ENCODE assay signal across 34 cellular contexts in the genomic region with DNA sequence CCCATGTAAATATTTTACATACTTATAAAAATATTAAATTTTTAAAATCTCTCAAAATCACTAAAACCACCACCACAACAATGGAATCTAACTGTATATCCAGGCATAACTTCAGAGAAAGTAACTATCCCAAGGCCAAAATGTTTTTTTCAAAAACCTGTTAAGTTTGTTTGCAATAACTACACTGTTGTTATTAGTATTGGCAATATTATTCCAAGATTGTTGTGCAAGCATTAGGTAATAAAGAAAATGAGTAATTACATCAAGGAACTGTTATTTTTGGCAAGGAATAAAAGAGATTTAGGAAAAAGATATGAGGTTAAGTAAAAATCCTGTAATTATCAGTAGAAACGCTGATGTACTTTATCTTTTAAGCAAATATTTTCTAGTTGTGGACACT. TPM values are rescaled to one million over a fixed set of nuclear protein-coding genes. Genes with fewer than 3 reads are reported as not detected.
"Had no signal": no experiment of that assay in that cellular context is flagged by ENCODE, and none has a peak within 500 bp of the region (broad histone marks: within the 10 kb centered on the region; RNA-seq: fewer than 3 reads in every experiment).

No MANE protein-coding gene starts in this region.

- H3K27me3 ChIP-seq: suprapubic skin, testis, thyroid gland, tibial artery, upper lobe of left lung, upper lobe of right lung, uterus, vagina had no signal

- H3K27ac ChIP-seq: stomach, suprapubic skin, testis, thoracic aorta, thyroid gland, tibial artery, tibial nerve, transverse colon, upper lobe of left lung, upper lobe of right lung, uterus, vagina had no signal

- H3K36me3 ChIP-seq: stomach, suprapubic skin, thoracic aorta, thyroid gland, tibial artery, tibial nerve, transverse colon, upper lobe of left lung, upper lobe of right lung, uterus, vagina had no signal

- DNase-seq: stimulated activated CD4-positive, alpha-beta T cell treated with anti-CD3 and anti-CD28 coated beads, Interleukin-2, amount 100 ng/mL, for 48 hours; stimulated activated CD4-positive, alpha-beta T cell treated with anti-CD3 and anti-CD28 coated beads, Interleukin-4, amount 100 ng/mL, for 1 hour; stimulated activated CD4-positive, alpha-beta T cell treated with anti-CD3 and anti-CD28 coated beads, Interleukin-4, amount 100 ng/mL, for 24 hours; stimulated activated CD4-positive, alpha-beta T cell treated with anti-CD3 and anti-CD28 coated beads, Interleukin-4, amount 100 ng/mL, for 4 hours; stimulated activated CD8-positive, alpha-beta memory T cell treated with anti-CD3 and anti-CD28 coated beads, Interleukin-4, amount 100 ng/mL, for 48 hours; stimulated activated naive B cell treated with anti-CD40 and anti-IgM and Interleukin-4, amounts not matched to agents 10 μg/mL and 1 μg/mL and 100 μg/mL, for 72 hours; stimulated activated naive CD4-positive, alpha-beta T cell; stimulated activated naive CD4-positive, alpha-beta T cell treated with Interleukin-2 at 50 U/mL for 16 hours; stimulated activated naive CD8-positive, alpha-beta T cell treated with anti-CD3 and anti-CD28 coated beads, Interleukin-15, amount 100 ng/mL, for 72 hours; stimulated activated naive CD8-positive, alpha-beta T cell treated with anti-CD3 and anti-CD28 coated beads, Interleukin-15, Interleukin-2, amounts not matched to agents 100 U/mL and 50 U/mL, for 24 hours; stomach; substantia nigra; testis; thyroid gland; tibial artery; transverse colon; trophoblast cell; upper lobe of left lung; upper lobe of right lung; uterus had no signal

- H3K9me3 ChIP-seq: stomach, suprapubic skin, testis, thoracic aorta, thyroid gland, tibial artery, tibial nerve, transverse colon, upper lobe of left lung, upper lobe of right lung, uterus, vagina had no signal

- H3K27ac Mint-ChIP-seq: stimulated activated effector memory CD8-positive, alpha-beta T cell treated with anti-CD3 and anti-CD28 coated beads, Interleukin-12 subunit alpha, Interleukin-12 subunit beta, amount 100 ng/mL, for 72 hours; stimulated activated memory B cell treated with anti-CD40 and anti-IgM and Interleukin-4, amounts not matched to agents 10 μg/mL and 1 μg/mL and 100 μg/mL, for 72 hours; stimulated activated naive B cell treated with anti-CD40 and anti-IgM and Interleukin-4, amounts not matched to agents 10 μg/mL and 1 μg/mL and 100 μg/mL, for 72 hours; stimulated activated naive CD8-positive, alpha-beta T cell treated with anti-CD3 and anti-CD28 coated beads, Interleukin-15, amount 100 ng/mL, for 72 hours; stimulated activated naive CD8-positive, alpha-beta T cell treated with anti-CD3 and anti-CD28 coated beads, Interleukin-15, Interleukin-2, amounts not matched to agents 100 ng/mL and 50 ng/mL, for 24 hours; type B pancreatic cell had no signal

- H3K36me3 Mint-ChIP-seq: stimulated activated effector memory CD8-positive, alpha-beta T cell treated with anti-CD3 and anti-CD28 coated beads, Interleukin-12 subunit alpha, Interleukin-12 subunit beta, amount 100 ng/mL, for 72 hours; stimulated activated memory B cell treated with anti-CD40 and anti-IgM and Interleukin-4, amounts not matched to agents 10 μg/mL and 1 μg/mL and 100 μg/mL, for 72 hours; type B pancreatic cell had no signal

- H3K4me1 ChIP-seq: stomach, suprapubic skin, testis, thyroid gland, tibial artery, tibial nerve, transverse colon, upper lobe of left lung, upper lobe of right lung, uterus, vagina had no signal

- FAIRE-seq: urothelium cell line had no signal

- H3K4me3 Mint-ChIP-seq: stimulated activated effector memory CD8-positive, alpha-beta T cell treated with anti-CD3 and anti-CD28 coated beads, Interleukin-12 subunit alpha, Interleukin-12 subunit beta, amount 100 ng/mL, for 72 hours; stimulated activated memory B cell treated with anti-CD40 and anti-IgM and Interleukin-4, amounts not matched to agents 10 μg/mL and 1 μg/mL and 100 μg/mL, for 72 hours; stimulated activated naive B cell treated with anti-CD40 and anti-IgM and Interleukin-4, amounts not matched to agents 10 μg/mL and 1 μg/mL and 100 μg/mL, for 72 hours; stimulated activated naive CD8-positive, alpha-beta T cell treated with anti-CD3 and anti-CD28 coated beads, Interleukin-15, amount 100 ng/mL, for 72 hours; stimulated activated naive CD8-positive, alpha-beta T cell treated with anti-CD3 and anti-CD28 coated beads, Interleukin-15, Interleukin-2, amounts not matched to agents 100 ng/mL and 50 ng/mL, for 24 hours; type B pancreatic cell had no signal

- H3K27me3 Mint-ChIP-seq: stimulated activated naive B cell treated with anti-CD40 and anti-IgM and Interleukin-4, amounts not matched to agents 10 μg/mL and 1 μg/mL and 100 μg/mL, for 72 hours; stimulated activated naive CD8-positive, alpha-beta T cell treated with anti-CD3 and anti-CD28 coated beads, Interleukin-15, amount 100 ng/mL, for 72 hours; stimulated activated naive CD8-positive, alpha-beta T cell treated with anti-CD3 and anti-CD28 coated beads, Interleukin-15, Interleukin-2, amounts not matched to agents 100 ng/mL and 50 ng/mL, for 24 hours had no signal

- ATAC-seq: stimulated activated effector memory CD8-positive, alpha-beta T cell treated with anti-CD3 and anti-CD28 coated beads, Interleukin-12 subunit alpha, Interleukin-12 subunit beta, amount 100 ng/mL, for 72 hours; stimulated activated memory B cell treated with anti-CD40 and anti-IgM and Interleukin-4, amounts not matched to agents 10 μg/mL and 1 μg/mL and 100 μg/mL, for 72 hours; stimulated activated naive B cell treated with anti-CD40 and anti-IgM and Interleukin-4, amounts not matched to agents 10 μg/mL and 1 μg/mL and 100 μg/mL, for 72 hours; stimulated activated naive CD8-positive, alpha-beta T cell treated with anti-CD3 and anti-CD28 coated beads, Interleukin-15, amount 100 ng/mL, for 72 hours; stimulated activated naive CD8-positive, alpha-beta T cell treated with anti-CD3 and anti-CD28 coated beads, Interleukin-15, Interleukin-2, amounts not matched to agents 100 U/mL and 50 U/mL, for 24 hours; upper lobe of right lung had no signal

- H3K4me3 ChIP-seq: stomach, suprapubic skin, testis, thoracic aorta, thyroid gland, tibial artery, tibial nerve, transverse colon, upper lobe of left lung, upper lobe of right lung, uterus, vagina had no signal

- H3K9me3 Mint-ChIP-seq: stimulated activated effector memory CD8-positive, alpha-beta T cell treated with anti-CD3 and anti-CD28 coated beads, Interleukin-12 subunit alpha, Interleukin-12 subunit beta, amount 100 ng/mL, for 72 hours; stimulated activated naive CD8-positive, alpha-beta T cell treated with anti-CD3 and anti-CD28 coated beads, Interleukin-15, Interleukin-2, amounts not matched to agents 100 ng/mL and 50 ng/mL, for 24 hours had no signal

RNA-seq across cellular contexts. Expression of a gene that starts 3.4 kb away (rescaled TPM):
- total RNA-seq: stomach, subcutaneous adipose tissue, temporal lobe, testis, thoracic aorta, thyroid gland, tibial nerve, transverse colon, upper lobe of left lung, upper lobe of right lung, ureter, urinary bladder, uterus, vagina had no signal
- polyA plus RNA-seq: stomach, thymus, urinary bladder had no signal

RNA-seq across cellular contexts. Expression of a gene that starts 9.2 kb away (rescaled TPM):
- total RNA-seq: stomach, subcutaneous adipose tissue, temporal lobe, testis, thoracic aorta, thyroid gland, tibial nerve, transverse colon, upper lobe of left lung, upper lobe of right lung, ureter, urinary bladder, uterus, vagina had no signal
- polyA plus RNA-seq: stomach, thymus, urinary bladder had no signal

RNA-seq across cellular contexts. Expression of a gene that starts 13.0 kb away (rescaled TPM):
- total RNA-seq: stomach, subcutaneous adipose tissue, temporal lobe, testis, thoracic aorta, thyroid gland, tibial nerve, transverse colon, upper lobe of left lung, upper lobe of right lung, ureter, urinary bladder, uterus, vagina had no signal
- polyA plus RNA-seq: stomach, thymus, urinary bladder had no signal

RNA-seq across cellular contexts. Expression of a gene that starts 22.2 kb away (rescaled TPM):
- total RNA-seq: stomach, subcutaneous adipose tissue, temporal lobe, testis, thoracic aorta, thyroid gland, tibial nerve, transverse colon, upper lobe of left lung, upper lobe of right lung, ureter, urinary bladder, uterus, vagina had no signal
- polyA plus RNA-seq: stomach, thymus, urinary bladder had no signal

RNA-seq across cellular contexts. Expression of a gene that starts 22.3 kb away (rescaled TPM):
- total RNA-seq: stomach, subcutaneous adipose tissue, temporal lobe, testis, thoracic aorta, thyroid gland, tibial nerve, transverse colon, upper lobe of left lung, upper lobe of right lung, ureter, urinary bladder, uterus, vagina had no signal
- polyA plus RNA-seq: stomach, thymus, urinary bladder had no signal
